20 cellular contexts compared by ENCODE assay signal in the genomic region with DNA sequence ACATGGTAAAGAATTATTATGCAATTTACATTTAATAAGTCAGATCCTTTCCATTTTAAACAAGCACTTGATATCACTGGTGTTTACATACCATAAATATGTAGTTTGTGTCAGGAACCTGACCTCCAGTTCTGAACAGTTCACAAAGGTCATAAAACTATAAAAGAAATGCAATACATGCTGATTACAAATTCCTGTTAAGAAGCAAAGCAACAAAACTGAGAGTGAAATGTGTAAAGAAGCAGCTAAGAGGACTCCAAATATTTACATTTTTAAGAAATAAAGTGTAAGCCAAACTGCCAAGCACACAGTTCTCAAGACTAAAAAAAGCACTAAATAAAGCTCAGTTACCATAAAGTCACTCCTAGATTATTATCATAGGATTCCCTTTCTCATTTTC. TPM values are rescaled to one million over a fixed set of nuclear protein-coding genes. Genes with fewer than 3 reads are reported as not detected.
DNase-seq lines count a peak whose midpoint lies in the region; ATAC-seq, FAIRE-seq and TF ChIP-seq lines count a peak whose summit lies in the region.
"Had no signal": no experiment of that assay in that cellular context is flagged by ENCODE, and none has a peak within 500 bp of the region (broad histone marks: within the 10 kb centered on the region; RNA-seq: fewer than 3 reads in every experiment).

No MANE protein-coding gene starts in this region.

- no peak overlapping the region for H2AK5ac ChIP-seq in mesenchymal stem cell (ENCODE audit: low read length, severe bottlenecking)

- H3K27me3 ChIP-seq in GM23338 (ENCODE audit: insufficient read depth): no peaks in the 10 kb centered on the region
- H3K27me3 ChIP-seq in adipocyte (replicated peaks; ENCODE audit: control insufficient read depth, insufficient read depth, low read length): no peaks in the 10 kb centered on the region
- H3K27me3 ChIP-seq in mesenchymal stem cell (ENCODE audit: control insufficient read depth in 1 of 2, insufficient read depth in 1 of 2, low read length in 2 of 2): no peaks in the 10 kb centered on the region
- H3K27me3 ChIP-seq in small intestine (ENCODE audit: control insufficient read depth in 2 of 2, insufficient read depth in 2 of 2, low read length in 2 of 2): no peaks in the 10 kb centered on the region
- H3K27me3 ChIP-seq: right lobe of liver, SJCRH30 had no signal

- H3K36me3 Mint-ChIP-seq in GM23338 (ENCODE audit: low read depth): peaks cover 9% of the 10 kb centered on the region; the same call in 2 of the 3 replicates

- no peaks in the 10 kb centered on the region for H3K9me3 Mint-ChIP-seq in GM23338
- H3K9me3 Mint-ChIP-seq: T-helper 2 cell treated with Interferon-gamma antibody and Interleukin-4, amounts not matched to agents 5 μg/mL and 100 μg/mL, for 36 hours had no signal

- H4K91ac ChIP-seq in mesenchymal stem cell (ENCODE audit: low read length): no peak overlapping the region

- peak overlapping the region; percentile 84 for H3K9ac ChIP-seq in adipocyte (ENCODE audit: low read length)
- peak overlapping the region; percentile 17 for H3K9ac ChIP-seq in mesenchymal stem cell (ENCODE audit: low read length)

- no peak overlapping the region for H2BK15ac ChIP-seq in mesenchymal stem cell (ENCODE audit: low read depth, poor library complexity, severe bottlenecking)

- no peak overlapping the region for H4K8ac ChIP-seq in mesenchymal stem cell (ENCODE audit: low read length)

- H2BK12ac ChIP-seq in mesenchymal stem cell (ENCODE audit: low read length in 2 of 2): no peak overlapping the region

- no peaks in the 10 kb centered on the region for H3K36me3 ChIP-seq in GM23338 (ENCODE audit: insufficient read depth)
- H3K36me3 ChIP-seq in adipocyte (ENCODE audit: control insufficient read depth, insufficient read depth, low read length, severe bottlenecking): peaks cover 13% of the 10 kb centered on the region
- H3K36me3 ChIP-seq in mesenchymal stem cell (ENCODE audit: control insufficient read depth in 1 of 2, insufficient read depth in 2 of 2, low read depth in 1 of 2, low read length in 2 of 2): peaks cover 2 to 15% of the 10 kb centered on the region in 2 experiments
- H3K36me3 ChIP-seq in small intestine (ENCODE audit: control insufficient read depth in 2 of 2, insufficient read depth in 2 of 2, low read length in 2 of 2): no peaks in the 10 kb centered on the region

- no peaks in the 10 kb centered on the region for H3K9me3 ChIP-seq in adipocyte (ENCODE audit: control insufficient read depth, low read length)
- no peaks in the 10 kb centered on the region for H3K9me3 ChIP-seq in mesenchymal stem cell (ENCODE audit: control insufficient read depth, low read length)
- no peaks in the 10 kb centered on the region for H3K9me3 ChIP-seq in small intestine (ENCODE audit: control insufficient read depth, low read depth)
- H3K9me3 ChIP-seq: right lobe of liver, SJCRH30 had no signal

- no peak overlapping the region for H3K4me3 Mint-ChIP-seq in GM23338
- H3K4me3 Mint-ChIP-seq: T-helper 2 cell treated with Interferon-gamma antibody and Interleukin-4, amounts not matched to agents 5 μg/mL and 100 μg/mL, for 36 hours had no signal

- no peak overlapping the region for H2BK120ac ChIP-seq in mesenchymal stem cell (ENCODE audit: low read depth, low read length)

- H3K27me3 Mint-ChIP-seq in GM23338 (ENCODE audit: insufficient read depth, low read depth, poor library complexity): no peaks in the 10 kb centered on the region

- H3K4ac ChIP-seq in mesenchymal stem cell (ENCODE audit: low read depth in 1 of 2, low read length in 2 of 2): no peak overlapping the region

- FAIRE-seq in small intestine (lab: Jason Lieb, UNC) (no peak), D721Med (lab: Jason Lieb, UNC) (no peak)
- FAIRE-seq: G401.6, GM12878, HTR-8/SVneo had no signal

- no peaks in the 10 kb centered on the region for H3K4me1 ChIP-seq in GM23338 (ENCODE audit: insufficient read depth)
- H3K4me1 ChIP-seq in adipocyte (ENCODE audit: control insufficient read depth, insufficient read depth, low read length): peaks cover 35% of the 10 kb centered on the region
- H3K4me1 ChIP-seq in mesenchymal stem cell (ENCODE audit: control insufficient read depth, insufficient read depth, low read depth, low read length): peaks cover 4% of the 10 kb centered on the region
- peaks cover 0 to 4% of the 10 kb centered on the region in 2 donors for H3K4me1 ChIP-seq in small intestine (ENCODE audit: control insufficient read depth in 2 of 2, insufficient read depth in 1 of 2, low read depth in 1 of 2, low read length in 1 of 2)
- H3K4me1 ChIP-seq: SJCRH30 had no signal

- H3K27ac Mint-ChIP-seq in GM23338: no peak overlapping the region
- H3K27ac Mint-ChIP-seq: T-helper 2 cell treated with Interferon-gamma antibody and Interleukin-4, amounts not matched to agents 5 μg/mL and 100 μg/mL, for 36 hours had no signal

- no peak overlapping the region for H3K23ac ChIP-seq in mesenchymal stem cell (ENCODE audit: low read length in 2 of 2)

- H3K27ac ChIP-seq in GM23338 (ENCODE audit: low read depth): peak overlapping the region; percentile 33; the same call in 1 of the 2 replicates
- H3K27ac ChIP-seq in mesenchymal stem cell (ENCODE audit: low read length, poor library complexity, severe bottlenecking): no peak overlapping the region
- no peak overlapping the region for H3K27ac ChIP-seq in small intestine (ENCODE audit: low read depth in 1 of 2, low read length in 1 of 2)
- H3K27ac ChIP-seq in substantia nigra (ENCODE audit: low read depth, low read length, poor library complexity, severe bottlenecking): no peak overlapping the region
- H3K27ac ChIP-seq: right lobe of liver, SJCRH30 had no signal

- no peak overlapping the region for H3K4me3 ChIP-seq in GM23338
- peak overlapping the region; percentile 63 for H3K4me3 ChIP-seq in adipocyte (ENCODE audit: low read length)
- H3K4me3 ChIP-seq in mesenchymal stem cell (ENCODE audit: insufficient read depth in 1 of 2, low read depth in 1 of 2, low read length in 2 of 2): no peak overlapping the region
- H3K4me3 ChIP-seq in small intestine (ENCODE audit: low read depth in 1 of 2, low read length in 2 of 2): no peak overlapping the region
- H3K4me3 ChIP-seq: GM12878, right lobe of liver, SJCRH30 had no signal

- H3K4me2 ChIP-seq in GM23338: no peak overlapping the region
- H3K4me2 ChIP-seq in mesenchymal stem cell (ENCODE audit: low read length, poor library complexity, severe bottlenecking): no peak overlapping the region

- H2BK5ac ChIP-seq in mesenchymal stem cell (ENCODE audit: low read depth, low read length, poor library complexity, severe bottlenecking): no peak overlapping the region

- H4K20me1 ChIP-seq in GM23338 (replicated peaks; ENCODE audit: insufficient read depth): peaks cover 15% of the 10 kb centered on the region; the same call in 1 of the 2 replicates

- no peaks in the 10 kb centered on the region for H3F3A ChIP-seq in GM23338 (replicated peaks; ENCODE audit: low read depth)

- no peak for TF ChIP-seq CTCF in GM23338 (conservative IDR thresholded peaks at IDR 0.05; ENCODE audit: low read depth in 2 of 2)
- TF ChIP-seq CTCF in D721Med (IDR thresholded peaks at IDR 0.05; ENCODE audit: insufficient read depth, missing control alignments): no peak

- ATAC-seq in GM23338 (no peak), GM18505 (IDR thresholded peaks at IDR 0.05; ENCODE audit: unreplicated experiment) (no peak)
- ATAC-seq: GM12878 had no signal

- no peaks in the 10 kb centered on the region for H3K4me1 Mint-ChIP-seq in GM23338

- peaks cover 11% of the 10 kb centered on the region for H3K79me1 ChIP-seq in mesenchymal stem cell (replicated peaks; ENCODE audit: low read length, poor library complexity, severe bottlenecking)

- no peak overlapping the region for H3K18ac ChIP-seq in mesenchymal stem cell (ENCODE audit: low read depth in 1 of 2, low read length in 2 of 2)

- no peaks in the 10 kb centered on the region for H3K9me2 ChIP-seq in GM23338 (ENCODE audit: insufficient read depth)

- H2AFZ ChIP-seq in GM23338 (no peak overlapping the region), mesenchymal stem cell (ENCODE audit: low read depth, low read length) (no peak overlapping the region)

- H3K79me2 ChIP-seq in GM23338 (replicated peaks; ENCODE audit: insufficient read depth): peaks cover 30% of the 10 kb centered on the region; the same call in 1 of the 2 replicates

- H3K14ac ChIP-seq in mesenchymal stem cell (ENCODE audit: low read length in 2 of 2): no peak overlapping the region

- DNase-seq in GM23338 (ENCODE audit: low spot score): no peak
- no peak for DNase-seq in adipocyte (ENCODE audit: low read depth)
- DNase-seq in mesenchymal stem cell: no peak
- DNase-seq in small intestine: peak; percentile 48
- no peak for DNase-seq in D721Med (ENCODE audit: insufficient read length, low spot score)
- no peak for DNase-seq in substantia nigra (lab: John Stamatoyannopoulos, UW)
- no peak for DNase-seq in AG08396 (ENCODE audit: low spot score)
- DNase-seq: anterior cingulate cortex, foreskin melanocyte, Kasumi-1, kidney glomerular epithelial cell, NCI-H1105 treated with DMSO at 0.1 percent for 48 hours, NCI-H526 treated with DMSO at 0.1 percent for 48 hours, right lobe of liver, SJCRH30 had no signal

- TF ChIP-seq POLR2A in GM18505 (IDR thresholded peaks at IDR 0.05; ENCODE audit: borderline replicate concordance, extremely low read depth, insufficient read depth, insufficient read length): no peak

RNA-seq across cellular contexts. Expression of a gene that starts 17.4 kb away (rescaled TPM):
- 21.8 and 35.0 TPM in 2 replicates for total RNA-seq in GM23338 (2014; rRNA removed; shearing (Covaris generic))
- polyA plus RNA-seq in GM23338 (2016; fragmentation: Nextera tagmentation; extraction: Ambion mirVana): 13.1 and 13.3 TPM in 2 replicates
- polyA plus RNA-seq in mesenchymal stem cell (2013, experiment 1 of 2): 2.6 TPM
- 2.4 TPM for polyA plus RNA-seq in mesenchymal stem cell (2013, experiment 2 of 2)
- 1 to 10 TPM in 1 of 3 donors, under 1 TPM in 2; under 0.01 to 1.2 (median 0.22) TPM for polyA plus RNA-seq in small intestine

RNA-seq across cellular contexts. Expression of a gene that starts 28.9 kb away (rescaled TPM):
- total RNA-seq in GM23338 (2014; rRNA removed; shearing (Covaris generic)): 46.4 and 55.0 TPM in 2 replicates
- polyA plus RNA-seq in GM23338 (2016; fragmentation: Nextera tagmentation; extraction: Ambion mirVana) (31.9 and 32.7 TPM in 2 replicates), small intestine (10 to 100 TPM; 22.6 to 25.7 (median 22.9) TPM)
- 26.0 TPM for polyA plus RNA-seq in mesenchymal stem cell (2013, experiment 1 of 2)
- polyA plus RNA-seq in mesenchymal stem cell (2013, experiment 2 of 2): 27.6 TPM

RNA-seq across cellular contexts. Expression of a gene that starts 39.6 kb away (rescaled TPM):
- total RNA-seq in GM23338 (2014; rRNA removed; shearing (Covaris generic)): 19.3 and 25.8 TPM in 2 replicates
- polyA plus RNA-seq in GM23338 (2016; fragmentation: Nextera tagmentation; extraction: Ambion mirVana) (28.5 and 32.7 TPM in 2 replicates), small intestine (10 to 100 TPM; 10.5 to 24.7 (median 13.5) TPM)
- polyA plus RNA-seq in mesenchymal stem cell (2013, experiment 1 of 2): 23.3 TPM
- polyA plus RNA-seq in mesenchymal stem cell (2013, experiment 2 of 2): 22.8 TPM
